1 cellular context compared by ENCODE assay signal in the genomic region with DNA sequence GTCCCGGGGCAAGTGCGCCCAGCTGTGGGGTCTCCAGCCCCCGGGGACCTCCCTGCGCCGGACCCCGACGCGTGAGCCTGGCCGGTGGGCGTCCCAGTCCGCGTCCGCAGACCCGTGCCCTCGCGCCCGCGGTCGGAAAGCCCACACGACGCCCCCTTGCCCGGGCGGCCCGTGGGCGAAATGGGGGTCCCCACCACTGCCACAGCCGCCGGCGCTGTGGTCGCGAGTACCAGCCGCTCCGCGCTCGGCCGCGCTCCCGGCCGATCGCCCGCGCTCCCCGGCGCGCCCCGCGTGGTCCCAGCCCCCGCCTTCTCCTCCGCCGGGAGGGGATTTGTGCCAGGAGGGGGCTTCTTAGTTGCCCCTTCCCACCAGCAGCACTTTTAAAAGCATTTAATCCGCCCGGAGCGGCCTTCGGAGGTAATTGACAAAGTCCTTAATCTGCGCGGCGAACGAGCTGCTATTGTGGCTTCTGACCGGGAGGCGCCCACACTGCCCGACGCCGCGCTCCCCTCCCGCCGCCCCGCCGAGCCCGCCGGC.
TF ChIP-seq lines count a peak whose summit lies in the region.

No MANE protein-coding gene starts in this region.

TF ChIP-seq in SK-N-SH, 30 proteins besides CTCF, POLR2A, EP300 and RAD21 (continued from another document):
- TF ChIP-seq, protein P1, sequence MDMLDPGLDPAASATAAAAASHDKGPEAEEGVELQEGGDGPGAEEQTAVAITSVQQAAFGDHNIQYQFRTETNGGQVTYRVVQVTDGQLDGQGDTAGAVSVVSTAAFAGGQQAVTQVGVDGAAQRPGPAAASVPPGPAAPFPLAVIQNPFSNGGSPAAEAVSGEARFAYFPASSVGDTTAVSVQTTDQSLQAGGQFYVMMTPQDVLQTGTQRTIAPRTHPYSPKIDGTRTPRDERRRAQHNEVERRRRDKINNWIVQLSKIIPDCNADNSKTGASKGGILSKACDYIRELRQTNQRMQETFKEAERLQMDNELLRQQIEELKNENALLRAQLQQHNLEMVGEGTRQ (IDR thresholded peaks at IDR 0.05; ENCODE audit: borderline replicate concordance, low read depth, low read length), result no peak
- no peak for TF ChIP-seq FOXJ3 (CRISPR knock-in tag; IDR thresholded peaks at IDR 0.05)
- no peak for TF ChIP-seq ELF1 (IDR thresholded peaks at IDR 0.05)
- TF ChIP-seq, protein P2, sequence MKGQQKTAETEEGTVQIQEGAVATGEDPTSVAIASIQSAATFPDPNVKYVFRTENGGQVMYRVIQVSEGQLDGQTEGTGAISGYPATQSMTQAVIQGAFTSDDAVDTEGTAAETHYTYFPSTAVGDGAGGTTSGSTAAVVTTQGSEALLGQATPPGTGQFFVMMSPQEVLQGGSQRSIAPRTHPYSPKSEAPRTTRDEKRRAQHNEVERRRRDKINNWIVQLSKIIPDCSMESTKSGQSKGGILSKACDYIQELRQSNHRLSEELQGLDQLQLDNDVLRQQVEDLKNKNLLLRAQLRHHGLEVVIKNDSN (IDR thresholded peaks at IDR 0.05; ENCODE audit: borderline replicate concordance, low read depth), result no peak
- TF ChIP-seq TEAD4 (IDR thresholded peaks at IDR 0.05; ENCODE audit: borderline replicate concordance, insufficient read depth), result no peak
- TF ChIP-seq, protein P3, sequence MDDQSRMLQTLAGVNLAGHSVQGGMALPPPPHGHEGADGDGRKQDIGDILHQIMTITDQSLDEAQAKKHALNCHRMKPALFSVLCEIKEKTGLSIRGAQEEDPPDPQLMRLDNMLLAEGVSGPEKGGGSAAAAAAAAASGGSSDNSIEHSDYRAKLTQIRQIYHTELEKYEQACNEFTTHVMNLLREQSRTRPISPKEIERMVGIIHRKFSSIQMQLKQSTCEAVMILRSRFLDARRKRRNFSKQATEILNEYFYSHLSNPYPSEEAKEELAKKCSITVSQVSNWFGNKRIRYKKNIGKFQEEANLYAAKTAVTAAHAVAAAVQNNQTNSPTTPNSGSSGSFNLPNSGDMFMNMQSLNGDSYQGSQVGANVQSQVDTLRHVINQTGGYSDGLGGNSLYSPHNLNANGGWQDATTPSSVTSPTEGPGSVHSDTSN (IDR thresholded peaks at IDR 0.05), result no peak
- no peak for TF ChIP-seq NRF1 (IDR thresholded peaks at IDR 0.05; ENCODE audit: low read depth, low read length)
- no peak for TF ChIP-seq TCF12 (IDR thresholded peaks at IDR 0.05)
- TF ChIP-seq NFIC (IDR thresholded peaks at IDR 0.05; ENCODE audit: borderline replicate concordance), result no peak
